In genomic region chr7:100115026-100115425, GRCh38 we compare ENCODE assay signal across 20 cellular contexts. TPM values are rescaled to one million over a fixed set of nuclear protein-coding genes. Genes with fewer than 3 reads are reported as not detected.
DNase-seq lines count a peak whose midpoint lies in the region; ATAC-seq and TF ChIP-seq lines count a peak whose summit lies in the region.
"Had no signal": no experiment of that assay in that cellular context is flagged by ENCODE, and none has a peak within 500 bp of the region (broad histone marks: within the 10 kb centered on the region; RNA-seq: fewer than 3 reads in every experiment).

No MANE protein-coding gene starts in this region.

- CTCF ChIA-PET in RWPE1 (lab: Yijun Ruan, JAX) = no interaction called here

- peak; percentile 4 for DNase-seq in left ventricle myocardium superior
- DNase-seq in left ventricle myocardium inferior = no peak
- DNase-seq in RWPE1 (ENCODE audit: low spot score) = no peak
- DNase-seq in endothelial cell (ENCODE audit: low spot score) = no peak
- DNase-seq in SHP77 (lab: John Stamatoyannopoulos, UW) = no peak
- DNase-seq in SKM-1 treated with dmso at 0.1 percent for 144 hours (lab: John Stamatoyannopoulos, UW; ENCODE audit: unreplicated experiment) = no peak
- DNase-seq: AML-193; Caco-2; Calu3; CD4-positive, alpha-beta T cell; CD8-positive, alpha-beta T cell; DMS79 treated with DMSO at 0.1 percent for 48 hours; GDM1 had no signal

- peaks cover 6% of the 10 kb centered on the region for H3K27me3 Mint-ChIP-seq in endothelial cell (ENCODE audit: unreplicated experiment)
- H3K27me3 Mint-ChIP-seq: B cell; CD4-positive, alpha-beta T cell had no signal

- ATAC-seq in left ventricle myocardium superior = no peak
- no peak for ATAC-seq in HG02798 (IDR thresholded peaks at IDR 0.05; ENCODE audit: poor library complexity, unreplicated experiment)
- ATAC-seq: A549; CD8-positive, alpha-beta T cell; GM12878 had no signal

- intact Hi-C loops in left ventricle myocardium superior (cut with micrococcal nuclease) (no loop called here), left ventricle myocardium inferior (cut with micrococcal nuclease) (no loop called here)

- no peak overlapping the region for H3K27ac ChIP-seq in left ventricle myocardium inferior (replicated peaks)
- peak overlapping the region; percentile 36 for H3K27ac ChIP-seq in RWPE1
- H3K27ac ChIP-seq: 22Rv1; A549; BLaER1 treated with 17β-estradiol and CSF1 and Interleukin-3, amounts not matched to agents 10 nM and 100 nM; C4-2B had no signal

- H3K36me3 ChIP-seq in left ventricle myocardium inferior = peaks cover 44% of the 10 kb centered on the region

- peaks cover 29% of the 10 kb centered on the region for H3K36me3 Mint-ChIP-seq in endothelial cell (ENCODE audit: low read depth, unreplicated experiment)

- H3K27ac Mint-ChIP-seq in endothelial cell (ENCODE audit: unreplicated experiment) = no peak overlapping the region
- H3K27ac Mint-ChIP-seq: B cell; CD4-positive, alpha-beta T cell; CD8-positive, alpha-beta T cell had no signal

- H3K4me3 ChIP-seq in left ventricle myocardium inferior = no peak overlapping the region
- H3K4me3 ChIP-seq: A549; BLaER1 treated with 17β-estradiol and CSF1 and Interleukin-3, amounts not matched to agents 10 nM and 100 nM; GM12878 had no signal

- H3K4me1 Mint-ChIP-seq in endothelial cell (ENCODE audit: unreplicated experiment) = peaks cover 13% of the 10 kb centered on the region

- no peaks in the 10 kb centered on the region for H3K9me3 ChIP-seq in left ventricle myocardium inferior (replicated peaks)
- H3K9me3 ChIP-seq: A549; BLaER1 treated with 17β-estradiol and CSF1 and Interleukin-3, amounts not matched to agents 10 nM and 100 nM; Caco-2 had no signal

- POLR2A ChIA-PET in RWPE1 (lab: Yijun Ruan, JAX; ENCODE audit: low non-redundant PET) = no interaction called here

- H3K9me3 Mint-ChIP-seq in endothelial cell (ENCODE audit: unreplicated experiment) = no peaks in the 10 kb centered on the region
- H3K9me3 Mint-ChIP-seq: CD4-positive, alpha-beta T cell; CD8-positive, alpha-beta T cell had no signal

- peak overlapping the region; percentile 51 for H3K4me3 Mint-ChIP-seq in endothelial cell (ENCODE audit: unreplicated experiment)
- H3K4me3 Mint-ChIP-seq: B cell; CD4-positive, alpha-beta T cell; CD8-positive, alpha-beta T cell had no signal

- TF ChIP-seq CTCF in left ventricle myocardium inferior (IDR thresholded peaks at IDR 0.05; ENCODE audit: borderline replicate concordance) (no peak), RWPE1 (conservative IDR thresholded peaks at IDR 0.05; ENCODE audit: low read depth) (no peak), endothelial cell (IDR thresholded peaks at IDR 0.05; ENCODE audit: unreplicated experiment) (no peak)

- H3K4me1 ChIP-seq in left ventricle myocardium inferior = peaks cover 21% of the 10 kb centered on the region

- no peaks in the 10 kb centered on the region for H3K27me3 ChIP-seq in left ventricle myocardium inferior (ENCODE audit: low read depth)
- H3K27me3 ChIP-seq: BLaER1 treated with 17β-estradiol and CSF1 and Interleukin-3, amounts not matched to agents 10 nM and 100 nM had no signal

RNA-seq across cellular contexts. Expression of gene TAF6, which starts 4.1 kb away (rescaled TPM):
- 31.9 TPM for total RNA-seq in left ventricle myocardium superior
- 34.1 TPM for total RNA-seq in left ventricle myocardium inferior
- 71.8 TPM for total RNA-seq in endothelial cell (ENCODE audit: unreplicated experiment)

RNA-seq across cellular contexts. Expression of gene CNPY4, which starts 4.4 kb away (rescaled TPM):
- total RNA-seq in left ventricle myocardium superior (10.8 TPM), left ventricle myocardium inferior (8.5 TPM), endothelial cell (ENCODE audit: unreplicated experiment) (28.3 TPM)

RNA-seq across cellular contexts. Expression of gene MBLAC1, which starts 11.7 kb away (rescaled TPM):
- 2.8 TPM for total RNA-seq in left ventricle myocardium superior
- 2.0 TPM for total RNA-seq in left ventricle myocardium inferior
- total RNA-seq in endothelial cell (ENCODE audit: unreplicated experiment) = 1.6 TPM

RNA-seq across cellular contexts. Expression of gene AP4M1, which starts 13.6 kb away (rescaled TPM):
- 15.3 TPM for total RNA-seq in left ventricle myocardium superior
- total RNA-seq in left ventricle myocardium inferior = 11.8 TPM
- 17.8 TPM for total RNA-seq in endothelial cell (ENCODE audit: unreplicated experiment)

RNA-seq across cellular contexts. Expression of gene MCM7, which starts 13.8 kb away (rescaled TPM):
- 23.9 TPM for total RNA-seq in left ventricle myocardium superior
- total RNA-seq in left ventricle myocardium inferior = 21.1 TPM
- 119 TPM for total RNA-seq in endothelial cell (ENCODE audit: unreplicated experiment)
